20 cellular contexts compared by ENCODE assay signal in genomic region chr1:162218975-162219374, GRCh38.
A peak's percentile ranks its signal among the peaks of the same experiment; 100 is the strongest.
DNase-seq lines count a peak whose midpoint lies in the region; ATAC-seq lines count a peak whose summit lies in the region.
"Had no signal": no experiment of that assay in that cellular context is flagged by ENCODE, and none has a peak within 500 bp of the region (broad histone marks: within the 10 kb centered on the region; RNA-seq: fewer than 3 reads in every experiment).

No MANE protein-coding gene starts in this region.

- peaks cover 56 to 76% of the 10 kb centered on the region in 2 donors for H3K27me3 Mint-ChIP-seq in effector memory CD8-positive, alpha-beta T cell
- H3K27me3 Mint-ChIP-seq in stimulated activated memory B cell treated with anti-CD40 and anti-IgM and Interleukin-4, amounts not matched to agents 10 μg/mL and 1 μg/mL and 100 μg/mL, for 72 hours: peaks cover 40% of the 10 kb centered on the region

- H3K36me3 Mint-ChIP-seq in effector memory CD8-positive, alpha-beta T cell (ENCODE audit: insufficient read depth): no peaks in the 10 kb centered on the region
- no peaks in the 10 kb centered on the region for H3K36me3 Mint-ChIP-seq in stimulated activated memory B cell treated with anti-CD40 and anti-IgM and Interleukin-4, amounts not matched to agents 10 μg/mL and 1 μg/mL and 100 μg/mL, for 72 hours
- H3K36me3 Mint-ChIP-seq: naive thymus-derived CD4-positive, alpha-beta T cell had no signal

- no peak overlapping the region for H3K4me3 Mint-ChIP-seq in effector memory CD8-positive, alpha-beta T cell
- H3K4me3 Mint-ChIP-seq in stimulated activated memory B cell treated with anti-CD40 and anti-IgM and Interleukin-4, amounts not matched to agents 10 μg/mL and 1 μg/mL and 100 μg/mL, for 72 hours: no peak overlapping the region
- H3K4me3 Mint-ChIP-seq: activated CD8-positive, alpha-beta T cell treated with anti-CD3 and anti-CD28 coated beads for 36 hours; activated T-cell treated with anti-CD3 and anti-CD28 coated beads, Interleukin-2, amount 50 U/mL, for 4 hours; endodermal cell; naive thymus-derived CD4-positive, alpha-beta T cell had no signal

- DNase-seq in NCI-H748 (lab: John Stamatoyannopoulos, UW; ENCODE audit: unreplicated experiment): peak; percentile 31
- no peak for DNase-seq in NCI-H748 treated with DMSO at 0.1 percent for 48 hours (lab: John Stamatoyannopoulos, UW)
- DNase-seq in NCI-H510A treated with DMSO at 0.1 percent for 48 hours (lab: John Stamatoyannopoulos, UW): peak; percentile 85
- DNase-seq in kidney glomerular epithelial cell (lab: John Stamatoyannopoulos, UW): peak; percentile 7
- no peak for DNase-seq in effector memory CD8-positive, alpha-beta T cell
- DNase-seq in stimulated activated naive CD4-positive, alpha-beta T cell (lab: John Stamatoyannopoulos, UW): no peak
- DNase-seq: activated CD8-positive, alpha-beta T cell treated with anti-CD3 and anti-CD28 coated beads for 36 hours; activated naive CD4-positive, alpha-beta T cell treated with anti-CD3 and anti-CD28 coated beads, Interleukin-2, amount 50 U/mL, for 16 hours; activated T-cell treated with anti-CD3 and anti-CD28 coated beads, Interleukin-2, amount 50 U/mL, for 4 hours; C1 segment of cervical spinal cord; endodermal cell; H7; heart left ventricle; naive thymus-derived CD4-positive, alpha-beta T cell; NCI-H146; stimulated activated CD4-positive, alpha-beta T cell treated with anti-CD3 and anti-CD28 coated beads, Interleukin-2, amount 100 ng/mL, for 24 hours; stomach; T-helper 9 cell had no signal

- no peak for ATAC-seq in HG02642 (IDR thresholded peaks at IDR 0.05; ENCODE audit: poor library complexity, unreplicated experiment)
- ATAC-seq in effector memory CD8-positive, alpha-beta T cell (replicated peaks): no peak
- ATAC-seq in stimulated activated memory B cell treated with anti-CD40 and anti-IgM and Interleukin-4, amounts not matched to agents 10 μg/mL and 1 μg/mL and 100 μg/mL, for 72 hours: no peak
- ATAC-seq: activated CD8-positive, alpha-beta T cell treated with anti-CD3 and anti-CD28 coated beads for 36 hours; activated T-cell treated with anti-CD3 and anti-CD28 coated beads, Interleukin-2, amount 50 U/mL, for 4 hours; naive thymus-derived CD4-positive, alpha-beta T cell had no signal

- H3K9me3 Mint-ChIP-seq in effector memory CD8-positive, alpha-beta T cell: no peaks in the 10 kb centered on the region
- H3K9me3 Mint-ChIP-seq in stimulated activated memory B cell treated with anti-CD40 and anti-IgM and Interleukin-4, amounts not matched to agents 10 μg/mL and 1 μg/mL and 100 μg/mL, for 72 hours: no peaks in the 10 kb centered on the region
- H3K9me3 Mint-ChIP-seq: activated CD8-positive, alpha-beta T cell treated with anti-CD3 and anti-CD28 coated beads for 36 hours; activated T-cell treated with anti-CD3 and anti-CD28 coated beads, Interleukin-2, amount 50 U/mL, for 4 hours; endodermal cell had no signal

- H3K4me1 Mint-ChIP-seq in effector memory CD8-positive, alpha-beta T cell (ENCODE audit: low read depth in 2 of 2): no peaks in the 10 kb centered on the region
- no peaks in the 10 kb centered on the region for H3K4me1 Mint-ChIP-seq in stimulated activated memory B cell treated with anti-CD40 and anti-IgM and Interleukin-4, amounts not matched to agents 10 μg/mL and 1 μg/mL and 100 μg/mL, for 72 hours

- no peak overlapping the region for H3K27ac Mint-ChIP-seq in effector memory CD8-positive, alpha-beta T cell
- no peak overlapping the region for H3K27ac Mint-ChIP-seq in stimulated activated memory B cell treated with anti-CD40 and anti-IgM and Interleukin-4, amounts not matched to agents 10 μg/mL and 1 μg/mL and 100 μg/mL, for 72 hours
- H3K27ac Mint-ChIP-seq: activated CD8-positive, alpha-beta T cell treated with anti-CD3 and anti-CD28 coated beads for 36 hours; endodermal cell; naive thymus-derived CD4-positive, alpha-beta T cell had no signal

Comparison
In these comparisons a context has a peak if more than half of its experiments do, and no peak if none do; other contexts are left out.
1. DNase-seq: peak in NCI-H748 (single experiment), NCI-H510A treated with DMSO at 0.1 percent for 48 hours (single experiment) and kidney glomerular epithelial cell (single experiment); none in NCI-H748 treated with DMSO at 0.1 percent for 48 hours (single experiment), effector memory CD8-positive, alpha-beta T cell (0 of 3) and stimulated activated naive CD4-positive, alpha-beta T cell (0 of 6).